In the genomic region with DNA sequence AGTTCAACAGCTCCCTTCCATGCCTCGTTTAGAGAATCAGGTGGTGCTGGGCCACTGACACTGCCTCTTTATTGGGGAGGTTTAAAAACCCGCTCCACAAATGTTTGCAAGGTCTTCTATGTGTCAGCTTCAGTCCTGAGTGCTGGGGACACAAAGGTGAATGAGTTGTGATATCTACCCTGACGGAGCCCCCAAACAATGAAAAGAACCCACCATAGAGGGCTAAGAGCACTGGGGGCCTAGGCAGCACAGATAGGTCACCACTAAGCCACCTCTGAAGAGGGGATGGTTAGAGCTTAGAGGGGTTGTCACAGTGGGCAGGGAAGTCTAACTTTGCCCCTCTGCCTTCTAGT, we compare ENCODE assay signal across 1 cellular context.
TF ChIP-seq lines count a peak whose summit lies in the region.

No MANE protein-coding gene starts in this region.

TF ChIP-seq in GM23338, 12 proteins besides CTCF, POLR2A, EP300 and RAD21 (continued from another document):
- TF ChIP-seq, protein P1, sequence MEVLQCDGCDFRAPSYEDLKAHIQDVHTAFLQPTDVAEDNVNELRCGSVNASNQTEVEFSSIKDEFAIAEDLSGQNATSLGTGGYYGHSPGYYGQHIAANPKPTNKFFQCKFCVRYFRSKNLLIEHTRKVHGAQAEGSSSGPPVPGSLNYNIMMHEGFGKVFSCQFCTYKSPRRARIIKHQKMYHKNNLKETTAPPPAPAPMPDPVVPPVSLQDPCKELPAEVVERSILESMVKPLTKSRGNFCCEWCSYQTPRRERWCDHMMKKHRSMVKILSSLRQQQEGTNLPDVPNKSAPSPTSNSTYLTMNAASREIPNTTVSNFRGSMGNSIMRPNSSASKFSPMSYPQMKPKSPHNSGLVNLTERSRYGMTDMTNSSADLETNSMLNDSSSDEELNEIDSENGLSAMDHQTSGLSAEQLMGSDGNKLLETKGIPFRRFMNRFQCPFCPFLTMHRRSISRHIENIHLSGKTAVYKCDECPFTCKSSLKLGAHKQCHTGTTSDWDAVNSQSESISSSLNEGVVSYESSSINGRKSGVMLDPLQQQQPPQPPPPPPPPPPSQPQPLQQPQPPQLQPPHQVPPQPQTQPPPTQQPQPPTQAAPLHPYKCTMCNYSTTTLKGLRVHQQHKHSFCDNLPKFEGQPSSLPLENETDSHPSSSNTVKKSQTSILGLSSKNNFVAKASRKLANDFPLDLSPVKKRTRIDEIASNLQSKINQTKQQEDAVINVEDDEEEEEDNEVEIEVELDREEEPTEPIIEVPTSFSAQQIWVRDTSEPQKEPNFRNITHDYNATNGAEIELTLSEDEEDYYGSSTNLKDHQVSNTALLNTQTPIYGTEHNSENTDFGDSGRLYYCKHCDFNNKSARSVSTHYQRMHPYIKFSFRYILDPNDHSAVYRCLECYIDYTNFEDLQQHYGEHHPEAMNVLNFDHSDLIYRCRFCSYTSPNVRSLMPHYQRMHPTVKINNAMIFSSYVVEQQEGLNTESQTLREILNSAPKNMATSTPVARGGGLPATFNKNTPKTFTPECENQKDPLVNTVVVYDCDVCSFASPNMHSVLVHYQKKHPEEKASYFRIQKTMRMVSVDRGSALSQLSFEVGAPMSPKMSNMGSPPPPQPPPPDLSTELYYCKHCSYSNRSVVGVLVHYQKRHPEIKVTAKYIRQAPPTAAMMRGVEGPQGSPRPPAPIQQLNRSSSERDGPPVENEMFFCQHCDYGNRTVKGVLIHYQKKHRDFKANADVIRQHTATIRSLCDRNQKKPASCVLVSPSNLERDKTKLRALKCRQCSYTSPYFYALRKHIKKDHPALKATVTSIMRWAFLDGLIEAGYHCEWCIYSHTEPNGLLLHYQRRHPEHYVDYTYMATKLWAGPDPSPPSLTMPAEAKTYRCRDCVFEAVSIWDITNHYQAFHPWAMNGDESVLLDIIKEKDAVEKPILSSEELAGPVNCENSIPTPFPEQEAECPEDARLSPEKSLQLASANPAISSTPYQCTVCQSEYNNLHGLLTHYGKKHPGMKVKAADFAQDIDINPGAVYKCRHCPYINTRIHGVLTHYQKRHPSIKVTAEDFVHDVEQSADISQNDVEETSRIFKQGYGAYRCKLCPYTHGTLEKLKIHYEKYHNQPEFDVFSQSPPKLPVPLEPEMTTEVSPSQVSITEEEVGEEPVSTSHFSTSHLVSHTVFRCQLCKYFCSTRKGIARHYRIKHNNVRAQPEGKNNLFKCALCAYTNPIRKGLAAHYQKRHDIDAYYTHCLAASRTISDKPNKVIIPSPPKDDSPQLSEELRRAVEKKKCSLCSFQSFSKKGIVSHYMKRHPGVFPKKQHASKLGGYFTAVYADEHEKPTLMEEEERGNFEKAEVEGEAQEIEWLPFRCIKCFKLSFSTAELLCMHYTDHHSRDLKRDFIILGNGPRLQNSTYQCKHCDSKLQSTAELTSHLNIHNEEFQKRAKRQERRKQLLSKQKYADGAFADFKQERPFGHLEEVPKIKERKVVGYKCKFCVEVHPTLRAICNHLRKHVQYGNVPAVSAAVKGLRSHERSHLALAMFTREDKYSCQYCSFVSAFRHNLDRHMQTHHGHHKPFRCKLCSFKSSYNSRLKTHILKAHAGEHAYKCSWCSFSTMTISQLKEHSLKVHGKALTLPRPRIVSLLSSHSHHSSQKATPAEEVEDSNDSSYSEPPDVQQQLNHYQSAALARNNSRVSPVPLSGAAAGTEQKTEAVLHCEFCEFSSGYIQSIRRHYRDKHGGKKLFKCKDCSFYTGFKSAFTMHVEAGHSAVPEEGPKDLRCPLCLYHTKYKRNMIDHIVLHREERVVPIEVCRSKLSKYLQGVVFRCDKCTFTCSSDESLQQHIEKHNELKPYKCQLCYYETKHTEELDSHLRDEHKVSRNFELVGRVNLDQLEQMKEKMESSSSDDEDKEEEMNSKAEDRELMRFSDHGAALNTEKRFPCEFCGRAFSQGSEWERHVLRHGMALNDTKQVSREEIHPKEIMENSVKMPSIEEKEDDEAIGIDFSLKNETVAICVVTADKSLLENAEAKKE (CRISPR knock-in tag; IDR thresholded peaks at IDR 0.05), result no peak
- TF ChIP-seq STAT1 (IDR thresholded peaks at IDR 0.05; ENCODE audit: unreplicated experiment) (no peak), JUNB (IDR thresholded peaks at IDR 0.05; ENCODE audit: unreplicated experiment) (no peak), ZNF114 (CRISPR knock-in tag; IDR thresholded peaks at IDR 0.05) (no peak), NANOG (IDR thresholded peaks at IDR 0.05; ENCODE audit: borderline replicate concordance) (no peak), EZH2 (IDR thresholded peaks at IDR 0.05; ENCODE audit: low read depth, unreplicated experiment) (no peak)
- TF ChIP-seq, protein P2, sequence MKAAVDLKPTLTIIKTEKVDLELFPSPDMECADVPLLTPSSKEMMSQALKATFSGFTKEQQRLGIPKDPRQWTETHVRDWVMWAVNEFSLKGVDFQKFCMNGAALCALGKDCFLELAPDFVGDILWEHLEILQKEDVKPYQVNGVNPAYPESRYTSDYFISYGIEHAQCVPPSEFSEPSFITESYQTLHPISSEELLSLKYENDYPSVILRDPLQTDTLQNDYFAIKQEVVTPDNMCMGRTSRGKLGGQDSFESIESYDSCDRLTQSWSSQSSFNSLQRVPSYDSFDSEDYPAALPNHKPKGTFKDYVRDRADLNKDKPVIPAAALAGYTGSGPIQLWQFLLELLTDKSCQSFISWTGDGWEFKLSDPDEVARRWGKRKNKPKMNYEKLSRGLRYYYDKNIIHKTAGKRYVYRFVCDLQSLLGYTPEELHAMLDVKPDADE (IDR thresholded peaks at IDR 0.05), result no peak
- TF ChIP-seq, protein P3, sequence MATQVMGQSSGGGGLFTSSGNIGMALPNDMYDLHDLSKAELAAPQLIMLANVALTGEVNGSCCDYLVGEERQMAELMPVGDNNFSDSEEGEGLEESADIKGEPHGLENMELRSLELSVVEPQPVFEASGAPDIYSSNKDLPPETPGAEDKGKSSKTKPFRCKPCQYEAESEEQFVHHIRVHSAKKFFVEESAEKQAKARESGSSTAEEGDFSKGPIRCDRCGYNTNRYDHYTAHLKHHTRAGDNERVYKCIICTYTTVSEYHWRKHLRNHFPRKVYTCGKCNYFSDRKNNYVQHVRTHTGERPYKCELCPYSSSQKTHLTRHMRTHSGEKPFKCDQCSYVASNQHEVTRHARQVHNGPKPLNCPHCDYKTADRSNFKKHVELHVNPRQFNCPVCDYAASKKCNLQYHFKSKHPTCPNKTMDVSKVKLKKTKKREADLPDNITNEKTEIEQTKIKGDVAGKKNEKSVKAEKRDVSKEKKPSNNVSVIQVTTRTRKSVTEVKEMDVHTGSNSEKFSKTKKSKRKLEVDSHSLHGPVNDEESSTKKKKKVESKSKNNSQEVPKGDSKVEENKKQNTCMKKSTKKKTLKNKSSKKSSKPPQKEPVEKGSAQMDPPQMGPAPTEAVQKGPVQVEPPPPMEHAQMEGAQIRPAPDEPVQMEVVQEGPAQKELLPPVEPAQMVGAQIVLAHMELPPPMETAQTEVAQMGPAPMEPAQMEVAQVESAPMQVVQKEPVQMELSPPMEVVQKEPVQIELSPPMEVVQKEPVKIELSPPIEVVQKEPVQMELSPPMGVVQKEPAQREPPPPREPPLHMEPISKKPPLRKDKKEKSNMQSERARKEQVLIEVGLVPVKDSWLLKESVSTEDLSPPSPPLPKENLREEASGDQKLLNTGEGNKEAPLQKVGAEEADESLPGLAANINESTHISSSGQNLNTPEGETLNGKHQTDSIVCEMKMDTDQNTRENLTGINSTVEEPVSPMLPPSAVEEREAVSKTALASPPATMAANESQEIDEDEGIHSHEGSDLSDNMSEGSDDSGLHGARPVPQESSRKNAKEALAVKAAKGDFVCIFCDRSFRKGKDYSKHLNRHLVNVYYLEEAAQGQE (IDR thresholded peaks at IDR 0.05; ENCODE audit: unreplicated experiment), result no peak
